In genomic region chr11:78907636-78908035, GRCh38 we compare ENCODE assay signal across 1 cellular context.
TF ChIP-seq lines count a peak whose summit lies in the region.

No MANE protein-coding gene starts in this region.

TF ChIP-seq in IMR-90, 13 proteins besides CTCF, POLR2A, EP300 and RAD21:
- no peak for TF ChIP-seq RCOR1 (IDR thresholded peaks at IDR 0.05; ENCODE audit: insufficient replicate concordance, low read length)
- TF ChIP-seq MAZ (IDR thresholded peaks at IDR 0.05; ENCODE audit: borderline replicate concordance, low read depth, low read length) = no peak
- no peak for TF ChIP-seq USF2 (IDR thresholded peaks at IDR 0.05; ENCODE audit: low read depth, low read length)
- no peak for TF ChIP-seq SMC3 (IDR thresholded peaks at IDR 0.05; ENCODE audit: low read depth, low read length)
- no peak for TF ChIP-seq CEBPB (IDR thresholded peaks at IDR 0.05; ENCODE audit: low read depth, low read length)
- no peak for TF ChIP-seq ELK1 (IDR thresholded peaks at IDR 0.05; ENCODE audit: borderline replicate concordance, low read depth, low read length)
- no peak for TF ChIP-seq NFE2L2 (IDR thresholded peaks at IDR 0.05; ENCODE audit: low read depth, low read length)
- no peak for TF ChIP-seq BHLHE40 (IDR thresholded peaks at IDR 0.05; ENCODE audit: low read depth, low read length)
- no peak for TF ChIP-seq MAFK (IDR thresholded peaks at IDR 0.05; ENCODE audit: low read depth, low read length)
- TF ChIP-seq MXI1 (IDR thresholded peaks at IDR 0.05; ENCODE audit: borderline replicate concordance, low read depth, low read length) = no peak
- no peak for TF ChIP-seq CHD1 (IDR thresholded peaks at IDR 0.05; ENCODE audit: low read depth, low read length)
- no peak for TF ChIP-seq FOS (IDR thresholded peaks at IDR 0.05; ENCODE audit: low read depth, low read length)
- TF ChIP-seq RFX5 (IDR thresholded peaks at IDR 0.05; ENCODE audit: low read depth, low read length) = no peak
